Comparison of ENCODE assay signal across 20 cellular contexts in the genomic region with DNA sequence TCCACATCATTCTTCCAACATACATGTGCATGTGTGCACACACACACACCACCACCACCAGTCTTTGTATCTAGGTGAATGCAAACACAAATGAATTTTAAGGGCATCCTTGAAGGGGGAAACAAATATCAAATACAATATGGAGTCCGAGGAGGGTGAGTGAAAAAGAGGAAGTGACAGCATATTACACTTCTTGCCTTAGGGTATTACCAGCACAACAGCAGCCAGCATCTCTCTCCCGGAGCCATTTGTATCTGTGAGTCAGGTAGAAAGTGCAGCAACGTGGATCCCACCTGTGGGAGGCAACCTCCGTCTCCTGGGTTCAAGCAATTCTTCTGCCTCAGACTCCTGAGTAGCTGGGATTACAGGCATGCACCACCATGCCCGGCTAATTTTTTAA.
"Had no signal": no experiment of that assay in that cellular context is flagged by ENCODE, and none has a peak within 500 bp of the region (broad histone marks: within the 10 kb centered on the region; RNA-seq: fewer than 3 reads in every experiment).

No MANE protein-coding gene starts in this region.

- H3K27ac ChIP-seq: PC-9, Peyer's patch, SJCRH30 had no signal

- H3K9me3 ChIP-seq: Peyer's patch, SJCRH30 had no signal

- H3K4me1 ChIP-seq: Peyer's patch, SJCRH30 had no signal

- ATAC-seq: Right ventricle myocardium inferior, SK-N-SH treated with all-trans-retinoic acid at 6 μM for 48 hours had no signal

- H2AFZ ChIP-seq: PC-9 had no signal

- H3K36me3 ChIP-seq: Peyer's patch, SJCRH30 had no signal

- H3K4me3 ChIP-seq: PC-9, Peyer's patch, SJCRH30 had no signal

- H3K27me3 ChIP-seq: Peyer's patch, SJCRH30 had no signal

- H3K4me2 ChIP-seq: PC-9 had no signal

- DNase-seq: KG1; MV-4-11; NCI-H1092; NCI-H1105 treated with DMSO at 0.1 percent for 48 hours; NCI-H1417 treated with DMSO at 0.1 percent for 48 hours; NCI-H1694 treated with DMSO at 0.1 percent for 48 hours; NCI-H2029; NCI-H2081 treated with DMSO at 0.1 percent for 48 hours; NCI-H2171; NCI-H345; NCI-H526 treated with DMSO at 0.1 percent for 48 hours; NCI-H774; NK-92 treated with Interleukin-12 subunit alpha and Interleukin-12 subunit beta, amount 100 ng/mL, for 24 hours; PC-9; Peyer's patch; SHP77 treated with DMSO at 0.1 percent for 48 hours; SJCRH30; T-helper 1 cell had no signal
